ENCODE assay signal across 20 cellular contexts in the genomic region with DNA sequence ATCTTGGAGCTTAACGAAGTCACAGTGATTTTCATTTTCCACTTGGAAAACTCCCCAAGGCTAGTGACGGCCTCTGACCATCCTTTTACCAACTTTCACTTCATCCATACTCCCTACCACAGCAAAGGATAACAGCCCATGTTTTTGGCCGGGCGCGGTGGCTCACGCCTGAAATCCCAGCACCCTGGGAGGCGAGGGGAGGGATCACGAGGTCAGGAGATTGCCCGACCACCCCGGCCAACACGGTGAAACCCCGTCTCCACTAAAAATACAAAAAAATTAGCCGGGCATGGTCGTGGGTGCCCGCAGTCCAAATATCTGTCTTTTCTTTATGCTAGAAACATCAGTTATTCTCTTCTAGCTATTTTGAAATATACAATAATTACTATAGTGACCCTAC.
"Had no signal": no experiment of that assay in that cellular context is flagged by ENCODE, and none has a peak within 500 bp of the region (broad histone marks: within the 10 kb centered on the region; RNA-seq: fewer than 3 reads in every experiment).

No MANE protein-coding gene starts in this region.

- H3K27me3 ChIP-seq: esophagus squamous epithelium, heart left ventricle, suprapubic skin had no signal

- H3K4me1 ChIP-seq: sigmoid colon, stomach, uterus had no signal

- H3K4me3 Mint-ChIP-seq: activated naive CD8-positive, alpha-beta T cell; endodermal cell; nephron; stimulated activated memory B cell treated with anti-CD40 and anti-IgM and Interleukin-4, amounts not matched to agents 10 μg/mL and 1 μg/mL and 100 μg/mL, for 72 hours; WTC11 had no signal

- H3K27me3 Mint-ChIP-seq: stimulated activated memory B cell treated with anti-CD40 and anti-IgM and Interleukin-4, amounts not matched to agents 10 μg/mL and 1 μg/mL and 100 μg/mL, for 72 hours had no signal

- H3K36me3 Mint-ChIP-seq: activated naive CD8-positive, alpha-beta T cell; stimulated activated memory B cell treated with anti-CD40 and anti-IgM and Interleukin-4, amounts not matched to agents 10 μg/mL and 1 μg/mL and 100 μg/mL, for 72 hours had no signal

- H3K9me3 ChIP-seq: esophagus squamous epithelium, heart left ventricle, sigmoid colon, stomach, suprapubic skin, uterus had no signal

- H3K27ac Mint-ChIP-seq: activated naive CD8-positive, alpha-beta T cell; endodermal cell; nephron; stimulated activated memory B cell treated with anti-CD40 and anti-IgM and Interleukin-4, amounts not matched to agents 10 μg/mL and 1 μg/mL and 100 μg/mL, for 72 hours; WTC11 had no signal

- H3K4me1 Mint-ChIP-seq: stimulated activated memory B cell treated with anti-CD40 and anti-IgM and Interleukin-4, amounts not matched to agents 10 μg/mL and 1 μg/mL and 100 μg/mL, for 72 hours had no signal

- DNase-seq: activated T-cell treated with anti-CD3 and anti-CD28 coated beads, Interleukin-2, amount 50 U/mL, for 1 hour; amniotic stem cell; cerebellar nuclear complex; endodermal cell; esophagus squamous epithelium; heart left ventricle; left cardiac atrium; sigmoid colon; stimulated activated CD4-positive, alpha-beta T cell treated with anti-CD3 and anti-CD28 coated beads, Interleukin-15, amount 100 ng/mL, for 24 hours; stomach; T-helper 9 cell; trophoblast cell; uterus had no signal

- H3K27ac ChIP-seq: coronary artery, esophagus squamous epithelium, heart left ventricle, sigmoid colon, stomach, suprapubic skin, uterus had no signal

- H3K4me2 ChIP-seq: smooth muscle cell had no signal

- H3K4me3 ChIP-seq: coronary artery, esophagus squamous epithelium, heart left ventricle, sigmoid colon, smooth muscle cell, stomach, suprapubic skin, uterus had no signal

- ATAC-seq: heart left ventricle; left cardiac atrium; stimulated activated memory B cell treated with anti-CD40 and anti-IgM and Interleukin-4, amounts not matched to agents 10 μg/mL and 1 μg/mL and 100 μg/mL, for 72 hours; WTC11 had no signal

- H3K9me3 Mint-ChIP-seq: endodermal cell; nephron; stimulated activated memory B cell treated with anti-CD40 and anti-IgM and Interleukin-4, amounts not matched to agents 10 μg/mL and 1 μg/mL and 100 μg/mL, for 72 hours; WTC11 had no signal

- H3K36me3 ChIP-seq: esophagus squamous epithelium, heart left ventricle, sigmoid colon, stomach, suprapubic skin, uterus had no signal
